Comparison of ENCODE assay signal across 24 cellular contexts in the genomic region with DNA sequence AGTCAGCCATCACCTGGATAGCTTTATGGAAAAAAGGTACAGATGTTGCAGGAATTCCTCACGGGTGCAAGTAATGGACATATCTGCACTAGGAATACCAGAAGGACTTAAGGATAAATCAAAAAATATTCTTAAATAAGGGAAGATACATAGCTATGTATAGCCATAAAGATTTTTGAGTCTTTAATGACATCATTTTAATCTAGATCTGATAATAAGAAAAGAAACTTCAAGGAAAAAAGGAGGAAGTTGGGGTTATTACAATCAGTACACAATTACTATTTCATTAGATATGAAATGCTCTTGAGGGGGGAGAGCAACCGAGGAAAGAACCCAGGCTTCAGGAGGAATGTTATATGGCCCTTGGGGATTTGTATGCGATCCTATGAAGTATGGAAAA.
"Had no signal": no experiment of that assay in that cellular context is flagged by ENCODE, and none has a peak within 500 bp of the region (broad histone marks: within the 10 kb centered on the region; RNA-seq: fewer than 3 reads in every experiment).

No MANE protein-coding gene starts in this region.

- H3K27ac ChIP-seq: left ventricle myocardium inferior, ovary, right atrium auricular region, tibial nerve, uterus had no signal

- H3K27me3 ChIP-seq: ovary, right atrium auricular region, tibial nerve, uterus had no signal

- H3K27me3 Mint-ChIP-seq: naive thymus-derived CD4-positive, alpha-beta T cell; natural killer cell treated with Interleukin-12 subunit alpha and Interleukin-12 subunit beta and Interleukin-15 and Interleukin-18, amount 100 ng/mL, for 72 hours; stimulated activated memory B cell treated with anti-CD40 and anti-IgM and Interleukin-4, amounts not matched to agents 10 μg/mL and 1 μg/mL and 100 μg/mL, for 72 hours; stimulated activated naive CD8-positive, alpha-beta T cell treated with anti-CD3 and anti-CD28 coated beads, Interleukin-15, amount 100 ng/mL, for 72 hours; type B pancreatic cell had no signal

- FAIRE-seq: small intestine had no signal

- H3K27ac Mint-ChIP-seq: natural killer cell treated with Interleukin-12 subunit alpha and Interleukin-12 subunit beta and Interleukin-15 and Interleukin-18, amount 100 ng/mL, for 72 hours; progenitor cell of endocrine pancreas; stimulated activated memory B cell treated with anti-CD40 and anti-IgM and Interleukin-4, amounts not matched to agents 10 μg/mL and 1 μg/mL and 100 μg/mL, for 72 hours; type B pancreatic cell had no signal

- H3K4me1 ChIP-seq: uterus had no signal

- H3K4me3 ChIP-seq: left ventricle myocardium inferior, lung, mucosa of descending colon, ovary, right atrium auricular region, tibial nerve, uterus had no signal

- DNase-seq: islet precursor cell; left ventricle myocardium inferior; midbrain; mucosa of descending colon; naive thymus-derived CD4-positive, alpha-beta T cell; ovary; small intestine; stimulated activated CD4-positive, alpha-beta T cell treated with anti-CD3 and anti-CD28 coated beads, Interleukin-1b, Interleukin-23, amount 100 ng/mL, for 48 hours; stimulated activated CD4-positive, alpha-beta T cell treated with anti-CD3 and anti-CD28 coated beads, Interleukin-2, amount 100 ng/mL, for 48 hours; stimulated activated CD4-positive, alpha-beta T cell treated with anti-CD3 and anti-CD28 coated beads, Interleukin-4, amount 100 ng/mL, for 4 hours; stimulated activated CD8-positive, alpha-beta memory T cell treated with anti-CD3 and anti-CD28 coated beads, Interleukin-4, amount 100 ng/mL, for 48 hours; stimulated activated naive CD4-positive, alpha-beta T cell treated with Interleukin-2 at 50 U/mL for 16 hours; stimulated activated naive CD8-positive, alpha-beta T cell treated with anti-CD3 and anti-CD28 coated beads, Interleukin-15, amount 100 ng/mL, for 72 hours; substantia nigra; uterus had no signal

- H3K4me1 Mint-ChIP-seq: stimulated activated naive CD8-positive, alpha-beta T cell treated with anti-CD3 and anti-CD28 coated beads, Interleukin-15, amount 100 ng/mL, for 72 hours had no signal

- H3K9me3 ChIP-seq: left ventricle myocardium inferior, mucosa of descending colon, ovary, right atrium auricular region, tibial nerve, uterus had no signal

- ATAC-seq: mucosa of descending colon; naive thymus-derived CD4-positive, alpha-beta T cell; natural killer cell treated with Interleukin-12 subunit alpha and Interleukin-12 subunit beta and Interleukin-15 and Interleukin-18, amount 100 ng/mL, for 72 hours; sciatic nerve; stimulated activated memory B cell treated with anti-CD40 and anti-IgM and Interleukin-4, amounts not matched to agents 10 μg/mL and 1 μg/mL and 100 μg/mL, for 72 hours; stimulated activated naive CD8-positive, alpha-beta T cell treated with anti-CD3 and anti-CD28 coated beads, Interleukin-15, amount 100 ng/mL, for 72 hours had no signal

- H3K4me3 Mint-ChIP-seq: naive thymus-derived CD4-positive, alpha-beta T cell; natural killer cell treated with Interleukin-12 subunit alpha and Interleukin-12 subunit beta and Interleukin-15 and Interleukin-18, amount 100 ng/mL, for 72 hours; stimulated activated memory B cell treated with anti-CD40 and anti-IgM and Interleukin-4, amounts not matched to agents 10 μg/mL and 1 μg/mL and 100 μg/mL, for 72 hours; stimulated activated naive CD8-positive, alpha-beta T cell treated with anti-CD3 and anti-CD28 coated beads, Interleukin-15, amount 100 ng/mL, for 72 hours had no signal

- H3K36me3 ChIP-seq: left ventricle myocardium inferior, ovary, right atrium auricular region, tibial nerve, uterus had no signal

- H3K9me3 Mint-ChIP-seq: naive thymus-derived CD4-positive, alpha-beta T cell; natural killer cell treated with Interleukin-12 subunit alpha and Interleukin-12 subunit beta and Interleukin-15 and Interleukin-18, amount 100 ng/mL, for 72 hours; neural crest cell; stimulated activated memory B cell treated with anti-CD40 and anti-IgM and Interleukin-4, amounts not matched to agents 10 μg/mL and 1 μg/mL and 100 μg/mL, for 72 hours; stimulated activated naive CD8-positive, alpha-beta T cell treated with anti-CD3 and anti-CD28 coated beads, Interleukin-15, amount 100 ng/mL, for 72 hours; type B pancreatic cell had no signal
